18 cellular contexts compared by ENCODE assay signal in the genomic region with DNA sequence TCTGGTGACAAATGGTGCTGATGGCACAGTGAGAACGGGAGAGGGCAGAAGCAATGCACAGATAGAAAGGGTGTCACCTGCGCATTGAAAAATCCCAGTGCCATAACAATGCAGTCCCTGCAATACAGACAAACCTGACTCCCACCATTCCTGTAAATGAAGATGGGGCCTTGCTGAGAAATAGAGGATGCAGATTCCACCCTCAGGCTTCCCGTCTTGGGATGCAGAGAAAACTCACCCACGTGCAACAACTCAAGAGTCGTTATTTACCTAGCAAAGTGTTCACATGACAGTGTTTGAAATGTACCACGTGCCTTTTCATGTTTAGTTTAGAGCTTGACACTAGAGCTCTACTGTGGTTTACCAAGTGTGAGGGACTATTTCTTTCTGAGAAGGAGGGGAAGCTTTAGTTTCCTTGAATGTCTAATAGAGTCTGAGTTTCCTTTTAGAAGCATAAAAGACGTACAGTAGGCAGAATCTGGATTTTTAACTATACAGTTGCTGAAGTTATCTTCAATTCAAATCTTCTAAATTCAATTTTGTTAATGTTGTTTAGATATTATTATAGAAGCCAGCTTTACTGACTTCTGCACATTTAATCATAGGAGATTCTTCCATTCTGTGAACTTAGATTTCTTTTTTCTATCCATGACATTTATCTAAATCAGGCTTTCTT. TPM values are rescaled to one million over a fixed set of nuclear protein-coding genes. Genes with fewer than 3 reads are reported as not detected.
DNase-seq lines count a peak whose midpoint lies in the region; ATAC-seq and TF ChIP-seq lines count a peak whose summit lies in the region.
"Had no signal": no experiment of that assay in that cellular context is flagged by ENCODE, and none has a peak within 500 bp of the region (broad histone marks: within the 10 kb centered on the region; RNA-seq: fewer than 3 reads in every experiment).

No MANE protein-coding gene starts in this region.

- intact Hi-C loops in left lung (cut with DNase I), result no loop called here

- no peaks in the 10 kb centered on the region for H3K27me3 ChIP-seq in left lung
- H3K27me3 ChIP-seq: stomach, upper lobe of left lung had no signal

- ATAC-seq in left lung, result peak; percentile 83
- ATAC-seq: HCT116 had no signal

- no peak overlapping the region for H3K4me3 ChIP-seq in left lung
- H3K4me3 ChIP-seq: prostate gland, stomach, upper lobe of left lung had no signal

- H3K4me1 ChIP-seq in left lung, result no peaks in the 10 kb centered on the region

- DNase-seq in COLO668 (lab: John Stamatoyannopoulos, UW; ENCODE audit: unreplicated experiment) (peak; percentile 41), NCI-H69 (lab: John Stamatoyannopoulos, UW) (peak; percentile 27), left lung (no peak), AG08395 (ENCODE audit: low spot score) (no peak), HUDEP-2 (lab: John Stamatoyannopoulos, UW; ENCODE audit: unreplicated experiment in 76 of 76) (no peak), NCI-H187 treated with DMSO at 0.1 percent for 48 hours (lab: John Stamatoyannopoulos, UW) (no peak)
- no peak for DNase-seq in stimulated activated naive CD4-positive, alpha-beta T cell treated with Interleukin-2 at 50 U/mL for 16 hours (lab: John Stamatoyannopoulos, UW)
- DNase-seq: activated CD4-positive, CD25-positive, alpha-beta regulatory T cell treated with anti-CD3 and anti-CD28 coated beads, Interleukin-2, amount 50 U/mL, for 72 hours; effector CD8-positive, alpha-beta T cell; Karpas-422; midbrain; small intestine; stomach; T-helper 9 cell had no signal

- peaks cover 0 to 3% of the 10 kb centered on the region in 2 donors for H3K9me3 ChIP-seq in left lung
- H3K9me3 ChIP-seq: prostate gland, upper lobe of left lung had no signal

- no peak for TF ChIP-seq CTCF in C4-2B (conservative IDR thresholded peaks at IDR 0.05)
- TF ChIP-seq CTCF in left lung (IDR thresholded peaks at IDR 0.05), result no peak

- H3K36me3 ChIP-seq in left lung, result no peaks in the 10 kb centered on the region
- H3K36me3 ChIP-seq: prostate gland, stomach, upper lobe of left lung had no signal

- H3K27ac ChIP-seq in C4-2B (peak overlapping the region; percentile 26; the same call in 1 of the 2 replicates), left lung (no peak overlapping the region)
- H3K27ac ChIP-seq: prostate gland, upper lobe of left lung had no signal

RNA-seq across cellular contexts. Expression of a gene that starts 35.6 kb away (rescaled TPM):
- total RNA-seq in left lung, result 10 to 100 TPM; 17.2 to 22.3 TPM

Comparison
In these comparisons a context has a peak if more than half of its experiments do, and no peak if none do; other contexts are left out.
1. DNase-seq: peak in COLO668 (single experiment) and NCI-H69 (single experiment); none in left lung (0 of 2), AG08395 (single experiment), HUDEP-2 (0 of 76), NCI-H187 treated with DMSO at 0.1 percent for 48 hours (single experiment) and stimulated activated naive CD4-positive, alpha-beta T cell treated with Interleukin-2 at 50 U/mL for 16 hours (single experiment).